8 cellular contexts compared by ENCODE assay signal in genomic region chr19:17419491-17420266, GRCh38. TPM values are rescaled to one million over a fixed set of nuclear protein-coding genes. Genes with fewer than 3 reads are reported as not detected.
DNase-seq lines count a peak whose midpoint lies in the region; ATAC-seq lines count a peak whose summit lies in the region.

MVB12A (plus strand) TSS chr19:17420047; CDS start chr19:17420136, 89 bp downstream.

- H3K27ac ChIP-seq in rectal smooth muscle tissue (ENCODE audit: low read depth, low read length), result peak within 1 kb of the TSS; percentile 75
- H3K27ac ChIP-seq in aorta (ENCODE audit: low read depth in 1 of 2, low read length in 2 of 2), result peak within 1 kb of the TSS in 1 of 2 donors; percentile 41

- H3K4me3 ChIP-seq in rectal smooth muscle tissue (ENCODE audit: low read length) (peak within 1 kb of the TSS; percentile 74), aorta (ENCODE audit: low read length in 2 of 2) (peak within 1 kb of the TSS; percentile 29 to 56)

- H3K36me3 ChIP-seq in rectal smooth muscle tissue (ENCODE audit: control insufficient read depth, insufficient read depth, low read length) (peaks cover 3% of the 10 kb centered on the region), aorta (ENCODE audit: control insufficient read depth in 1 of 2, insufficient read depth in 2 of 2, low read length in 1 of 2) (no peaks in the 10 kb centered on the region)

- ATAC-seq in GM18499 (IDR thresholded peaks at IDR 0.05; ENCODE audit: insufficient read depth, unreplicated experiment) (peak; percentile 50), HG02981 (IDR thresholded peaks at IDR 0.05; ENCODE audit: unreplicated experiment) (peak; percentile 79), aorta (ENCODE audit: low FRiP score) (peak; percentile 98)

- DNase-seq in NCI-H2081 (lab: John Stamatoyannopoulos, UW), result peak; percentile 97 to 99
- DNase-seq in T1000 (lab: John Stamatoyannopoulos, UW), result peak; percentile 94
- peak; percentile 100 for DNase-seq in astrocyte of the hippocampus (ENCODE audit: low read depth, low spot score)
- DNase-seq in hepatic stellate cell (ENCODE audit: low spot score), result peak; percentile 99
- peak; percentile 99 for DNase-seq in aorta

- H3K4me1 ChIP-seq in rectal smooth muscle tissue (ENCODE audit: control insufficient read depth, insufficient read depth, low read length) (peaks cover 6% of the 10 kb centered on the region), aorta (ENCODE audit: control insufficient read depth in 1 of 2, insufficient read depth in 2 of 2, low read length in 2 of 2) (no peaks in the 10 kb centered on the region)

- peak within 1 kb of the TSS; percentile 25 for H3K9ac ChIP-seq in rectal smooth muscle tissue (ENCODE audit: low read length)

- H3K27me3 ChIP-seq in rectal smooth muscle tissue (ENCODE audit: control insufficient read depth, insufficient read depth, low read length) (no peaks in the 10 kb centered on the region), aorta (ENCODE audit: control insufficient read depth in 1 of 2, insufficient read depth in 2 of 2, low read length in 1 of 2) (no peaks in the 10 kb centered on the region)

- intact Hi-C loops in aorta (cut with DNase I), result no loop called here

- H3K9me3 ChIP-seq in aorta (ENCODE audit: control insufficient read depth, low read length), result no peaks in the 10 kb centered on the region

- 1% methylated on average over 69 to 74 of the region's 74 CpGs for WGBS in aorta, 2 donors

RNA-seq across cellular contexts. Expression of gene MVB12A, which starts in this region (rescaled TPM):
- 10 to 100 TPM; 28.5 to 48.0 TPM for total RNA-seq in aorta
- polyA plus RNA-seq in aorta, result 10 to 100 TPM; 50.7 to 68.6 TPM
